1 cellular context compared by ENCODE assay signal in genomic region chr16:56874800-56875199, GRCh38.
TF ChIP-seq lines count a peak whose summit lies in the region.

No MANE protein-coding gene starts in this region.

TF ChIP-seq in IMR-90, 13 proteins besides CTCF, POLR2A, EP300 and RAD21 (continued from another document):
- TF ChIP-seq ELK1 (IDR thresholded peaks at IDR 0.05; ENCODE audit: borderline replicate concordance, low read depth, low read length) = no peak
- no peak for TF ChIP-seq SMC3 (IDR thresholded peaks at IDR 0.05; ENCODE audit: low read depth, low read length)
- no peak for TF ChIP-seq BHLHE40 (IDR thresholded peaks at IDR 0.05; ENCODE audit: low read depth, low read length)
- no peak for TF ChIP-seq USF2 (IDR thresholded peaks at IDR 0.05; ENCODE audit: low read depth, low read length)
